ENCODE assay signal across 22 cellular contexts in the genomic region with DNA sequence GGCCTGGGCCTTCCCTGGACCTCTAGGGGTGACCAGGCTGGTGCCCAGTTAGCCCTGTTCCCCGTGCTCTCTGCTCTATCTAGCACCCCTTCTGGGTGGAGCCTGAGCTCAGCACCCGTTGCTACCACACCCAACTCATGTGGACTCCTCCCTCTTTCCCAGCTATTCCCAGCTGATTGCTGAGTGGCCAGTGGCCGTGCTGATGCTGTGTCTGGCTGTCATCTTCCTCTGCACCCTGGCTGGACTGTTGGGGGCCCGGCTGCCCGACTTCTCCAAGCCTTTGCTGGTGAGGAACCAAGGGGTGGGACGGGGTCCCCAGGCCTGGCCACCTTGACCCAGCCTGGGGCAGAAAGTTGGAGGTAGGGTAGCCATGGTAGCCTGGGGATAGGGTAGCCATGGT. TPM values are rescaled to one million over a fixed set of nuclear protein-coding genes. Genes with fewer than 3 reads are reported as not detected.
DNase-seq lines count a peak whose midpoint lies in the region; ATAC-seq, FAIRE-seq and TF ChIP-seq lines count a peak whose summit lies in the region.
"Had no signal": no experiment of that assay in that cellular context is flagged by ENCODE, and none has a peak within 500 bp of the region (broad histone marks: within the 10 kb centered on the region; RNA-seq: fewer than 3 reads in every experiment).

No MANE protein-coding gene starts in this region.

- no peaks in the 10 kb centered on the region for H3K79me2 ChIP-seq in osteoblast (ENCODE audit: insufficient read depth, low read length)

- ATAC-seq in GM18873 (IDR thresholded peaks at IDR 0.05; ENCODE audit: low FRiP score, unreplicated experiment) = no peak
- ATAC-seq in GM21619 (IDR thresholded peaks at IDR 0.05; ENCODE audit: unreplicated experiment) = no peak
- ATAC-seq: GM12878, GM23338, HCT116 had no signal

- H3K36me3 Mint-ChIP-seq in endodermal cell (ENCODE audit: low read depth) = no peaks in the 10 kb centered on the region

- H3K4me1 Mint-ChIP-seq in endodermal cell = no peaks in the 10 kb centered on the region

- H3K4me1 ChIP-seq in endodermal cell (ENCODE audit: control insufficient read depth, insufficient read depth, low read length) (no peaks in the 10 kb centered on the region), osteoblast (ENCODE audit: insufficient read depth, low read length) (peaks cover 4% of the 10 kb centered on the region)

- H2AFZ ChIP-seq in osteoblast (ENCODE audit: low read length) = no peak overlapping the region
- H2AFZ ChIP-seq: GM23338 had no signal

- H3K4me2 ChIP-seq in osteoblast (ENCODE audit: insufficient read depth, low read length) = no peak overlapping the region
- H3K4me2 ChIP-seq: BLaER1, GM23338 had no signal

- H3K9ac ChIP-seq in endodermal cell (ENCODE audit: extremely low read depth, low read length, poor library complexity, severe bottlenecking) = no peak overlapping the region
- H3K9ac ChIP-seq: BLaER1 had no signal

- H3K36me3 ChIP-seq in endodermal cell (ENCODE audit: control insufficient read depth, insufficient read depth, low read length) (no peaks in the 10 kb centered on the region), osteoblast (ENCODE audit: insufficient read depth, low read length) (no peaks in the 10 kb centered on the region)
- H3K36me3 ChIP-seq: BLaER1 had no signal

- peak; percentile 68 for DNase-seq in H54 (ENCODE audit: insufficient read length, low spot score)
- DNase-seq in endodermal cell = peak; percentile 36
- peak; percentile 84 for DNase-seq in osteoblast (ENCODE audit: insufficient read length, low spot score, missing footprints)
- no peak for DNase-seq in Kasumi-1 (lab: John Stamatoyannopoulos, UW)
- DNase-seq in germinal center (ENCODE audit: low spot score) = no peak
- DNase-seq: 8988T; Calu3; CD4-positive, alpha-beta memory T cell; DMS53; DND-41; EL; H7 had no signal

- H3K9me3 ChIP-seq in endodermal cell (ENCODE audit: control insufficient read depth, low read length) = no peaks in the 10 kb centered on the region
- H3K9me3 ChIP-seq in osteoblast (ENCODE audit: low read depth, low read length) = no peaks in the 10 kb centered on the region
- H3K9me3 ChIP-seq: BLaER1 had no signal

- H3K27ac ChIP-seq in endodermal cell (ENCODE audit: low read depth, low read length) (no peak overlapping the region), osteoblast (ENCODE audit: low read depth, low read length) (no peak overlapping the region)
- H3K27ac ChIP-seq: BLaER1 had no signal

- WGBS in endodermal cell (ENCODE audit: insufficient coverage in 1 of 2, insufficient read length in 1 of 2), 2 experiments = 76 to 89% methylated on average over 5 to 6 of the region's 6 CpGs

- TF ChIP-seq CTCF in endodermal cell (conservative IDR thresholded peaks at IDR 0.05) (no peak), osteoblast (IDR thresholded peaks at IDR 0.05; ENCODE audit: extremely low read depth, low read depth, low read length) (no peak)

- H3K27me3 Mint-ChIP-seq in endodermal cell (ENCODE audit: insufficient read depth) = peaks cover 70% of the 10 kb centered on the region
- H3K27me3 Mint-ChIP-seq: CD4-positive, alpha-beta memory T cell had no signal

- H3K27me3 ChIP-seq in endodermal cell (ENCODE audit: control insufficient read depth, insufficient read depth, low read length, poor library complexity, severe bottlenecking) = peaks cover 65% of the 10 kb centered on the region
- peaks cover 12% of the 10 kb centered on the region for H3K27me3 ChIP-seq in osteoblast (ENCODE audit: insufficient read depth, low read length)
- H3K27me3 ChIP-seq: BLaER1 had no signal

- no peak overlapping the region for H3K4me3 Mint-ChIP-seq in endodermal cell
- H3K4me3 Mint-ChIP-seq: CD14-positive monocyte, GM23338 had no signal

- no peaks in the 10 kb centered on the region for H3K9me3 Mint-ChIP-seq in endodermal cell
- H3K9me3 Mint-ChIP-seq: CD14-positive monocyte; CD4-positive, alpha-beta memory T cell had no signal

- H4K20me1 ChIP-seq in osteoblast (ENCODE audit: insufficient read depth, low read length) = no peaks in the 10 kb centered on the region

- no peak overlapping the region for H3K27ac Mint-ChIP-seq in endodermal cell
- H3K27ac Mint-ChIP-seq: CD14-positive monocyte; CD4-positive, alpha-beta memory T cell; GM23338 had no signal

- no peak for TF ChIP-seq POLR2A in H54 (IDR thresholded peaks at IDR 0.05; ENCODE audit: low read depth, low read length)

- FAIRE-seq in H54 (lab: Jason Lieb, UNC) = no peak
- FAIRE-seq: GM12878 had no signal

- H3K4me3 ChIP-seq in endodermal cell (ENCODE audit: low read length) = no peak overlapping the region
- no peak overlapping the region for H3K4me3 ChIP-seq in osteoblast (ENCODE audit: insufficient read depth, low read length)
- H3K4me3 ChIP-seq: BLaER1, GM12878, GM23338 had no signal

RNA-seq across cellular contexts. Expression of a gene that starts 6.2 kb away (rescaled TPM):
- under 1 TPM; 0.04 to 0.40 TPM for total RNA-seq in endodermal cell
- polyA plus RNA-seq in endodermal cell (2013, experiment 1 of 2) = 1.1 TPM
- 1.9 TPM for polyA plus RNA-seq in endodermal cell (2013, experiment 2 of 2)
- total RNA-seq in osteoblast = 0.29 and 0.36 TPM in 2 replicates
- total RNA-seq: GM12878 had no signal

RNA-seq across cellular contexts. Expression of a gene that starts 13.4 kb away (rescaled TPM):
- total RNA-seq in endodermal cell = not detected
- not detected for polyA plus RNA-seq in endodermal cell (2013, experiment 1 of 2)
- not detected for polyA plus RNA-seq in endodermal cell (2013, experiment 2 of 2)
- total RNA-seq in osteoblast = not detected in 2 replicates
- total RNA-seq: A673; Calu3; CD4-positive, alpha-beta memory T cell; G401; GM12878; GM23338; H7 had no signal
- polyA plus RNA-seq: AG04450; CD14-positive monocyte; CD4-positive, alpha-beta memory T cell; GM12878; GM23338 had no signal

RNA-seq across cellular contexts. Expression of a gene that starts 18.3 kb away (rescaled TPM):
- total RNA-seq in endodermal cell (10 to 100 TPM; 57.6 to 92.4 TPM), osteoblast (19.9 and 28.6 TPM in 2 replicates)
- polyA plus RNA-seq in endodermal cell (2013, experiment 1 of 2) = 80.7 TPM
- 81.0 TPM for polyA plus RNA-seq in endodermal cell (2013, experiment 2 of 2)

RNA-seq across cellular contexts. Expression of a gene that starts 23.5 kb away (rescaled TPM):
- under 1 TPM; 0.15 to 0.42 TPM for total RNA-seq in endodermal cell
- 0.57 TPM for polyA plus RNA-seq in endodermal cell (2013, experiment 1 of 2)
- polyA plus RNA-seq in endodermal cell (2013, experiment 2 of 2) = 0.12 TPM
- 18.3 and 23.9 TPM in 2 replicates for total RNA-seq in osteoblast

RNA-seq across cellular contexts. Expression of a gene that starts 40.8 kb away (rescaled TPM):
- 1 to 10 TPM; 4.6 to 8.6 TPM for total RNA-seq in endodermal cell
- 22.2 TPM for polyA plus RNA-seq in endodermal cell (2013, experiment 1 of 2)
- polyA plus RNA-seq in endodermal cell (2013, experiment 2 of 2) = 19.8 TPM
- total RNA-seq in osteoblast = 16.8 and 17.7 TPM in 2 replicates

Comparison
In these comparisons a context has a peak if more than half of its experiments do, and no peak if none do; other contexts are left out.
1. DNase-seq: peak in H54 (single experiment), endodermal cell (single experiment) and osteoblast (single experiment); none in Kasumi-1 (0 of 2) and germinal center (single experiment).